8 cellular contexts compared by ENCODE assay signal in the genomic region with DNA sequence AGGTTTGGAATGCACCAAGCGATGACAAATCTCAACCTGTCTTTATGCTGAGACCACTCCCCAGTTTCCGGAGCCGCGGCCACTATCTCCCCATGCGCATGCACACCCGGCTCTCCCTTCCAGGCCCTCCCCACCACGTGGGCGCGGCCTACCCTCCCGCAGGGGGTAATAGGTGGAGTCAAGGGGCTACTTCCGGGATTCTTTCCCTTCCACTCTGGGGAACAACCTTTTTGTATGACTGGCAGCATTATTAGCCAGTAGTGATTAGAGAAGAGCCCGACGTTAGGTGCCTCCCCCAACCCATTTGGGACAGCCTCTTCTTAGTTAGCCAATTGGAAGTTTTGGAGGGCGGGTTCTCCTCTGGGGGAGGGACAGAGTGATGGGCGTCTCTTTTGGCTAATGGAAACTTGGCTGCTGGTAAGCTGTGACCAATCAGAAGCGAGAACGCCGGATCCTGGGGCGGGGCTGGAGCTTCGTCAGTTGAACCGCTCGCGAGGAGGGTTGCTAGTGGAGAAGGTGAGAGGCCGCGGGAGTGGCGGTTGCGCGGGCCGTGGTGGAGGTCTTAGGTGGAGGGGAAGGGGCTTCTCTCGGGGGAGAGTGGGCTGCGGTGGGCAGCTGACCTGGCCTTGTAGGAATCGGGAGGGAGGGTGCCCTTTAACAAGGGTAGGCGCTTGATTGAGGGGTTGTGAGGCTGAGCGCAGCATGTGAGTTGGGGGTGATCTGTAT. TPM values are rescaled to one million over a fixed set of nuclear protein-coding genes. Genes with fewer than 3 reads are reported as not detected.
A peak's percentile ranks its signal among the peaks of the same experiment; 100 is the strongest.
DNase-seq lines count a peak whose midpoint lies in the region; ATAC-seq, FAIRE-seq and TF ChIP-seq lines count a peak whose summit lies in the region.

A gene with protein sequence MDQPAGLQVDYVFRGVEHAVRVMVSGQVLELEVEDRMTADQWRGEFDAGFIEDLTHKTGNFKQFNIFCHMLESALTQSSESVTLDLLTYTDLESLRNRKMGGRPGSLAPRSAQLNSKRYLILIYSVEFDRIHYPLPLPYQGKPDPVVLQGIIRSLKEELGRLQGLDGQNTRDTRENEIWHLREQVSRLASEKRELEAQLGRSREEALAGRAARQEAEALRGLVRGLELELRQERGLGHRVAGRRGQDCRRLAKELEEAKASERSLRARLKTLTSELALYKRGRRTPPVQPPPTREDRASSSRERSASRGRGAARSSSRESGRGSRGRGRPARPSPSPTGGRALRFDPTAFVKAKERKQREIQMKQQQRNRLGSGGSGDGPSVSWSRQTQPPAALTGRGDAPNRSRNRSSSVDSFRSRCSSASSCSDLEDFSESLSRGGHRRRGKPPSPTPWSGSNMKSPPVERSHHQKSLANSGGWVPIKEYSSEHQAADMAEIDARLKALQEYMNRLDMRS (plus strand): TSS at position 479 of the 726 bp plus-strand sequence. CDS start 7,552 bp downstream, outside the sequence.

- peak; percentile 11 for FAIRE-seq in D721Med (lab: Jason Lieb, UNC)

- H3K27ac ChIP-seq in HUES64 (ENCODE audit: low read depth, low read length) (no peak within 1 kb of the TSS), OCI-LY1 (ENCODE audit: low read depth, low read length, poor library complexity, severe bottlenecking) (no peak within 1 kb of the TSS), epithelial cell of prostate (peak within 1 kb of the TSS; percentile 38)

- no peaks in the 10 kb centered on the region for H3F3A ChIP-seq in OCI-LY1 (ENCODE audit: insufficient read depth, low read length)

- H4K20me1 ChIP-seq in OCI-LY1 (ENCODE audit: insufficient read depth, low read length) = no peaks in the 10 kb centered on the region

- peak within 1 kb of the TSS; percentile 80 for H3K9ac ChIP-seq in HUES64 (ENCODE audit: low read depth, low read length)
- H3K9ac ChIP-seq in OCI-LY1 (ENCODE audit: low read length) = peak within 1 kb of the TSS; percentile 81

- no peak for TF ChIP-seq CTCF in D721Med (IDR thresholded peaks at IDR 0.05; ENCODE audit: insufficient read depth, missing control alignments)
- TF ChIP-seq CTCF in OCI-LY1 (IDR thresholded peaks at IDR 0.05; ENCODE audit: low read length) = no peak

- WGBS in HUES64 = under 1% methylated on average over 34 of the region's 34 CpGs

- peak; percentile 98 for DNase-seq in D721Med (ENCODE audit: insufficient read length, low spot score)
- DNase-seq in activated CD8-positive, alpha-beta memory T cell treated with anti-CD3 and anti-CD28 coated beads, Interleukin-2, amount 50 U/mL, for 4 hours = peak; percentile 92
- DNase-seq in epithelial cell of prostate (ENCODE audit: low read depth, low spot score) = peak; percentile 96
- DNase-seq in stimulated activated CD8-positive, alpha-beta memory T cell treated with anti-CD3 and anti-CD28 coated beads, Interleukin-4, amount 100 ng/mL, for 1 hour (ENCODE audit: low read depth in 2 of 2, low spot score in 1 of 2) = peak; percentile 87 to 90

- no peaks in the 10 kb centered on the region for H3K9me3 ChIP-seq in HUES64 (ENCODE audit: insufficient read depth, low read depth, low read length)
- no peaks in the 10 kb centered on the region for H3K9me3 ChIP-seq in OCI-LY1 (ENCODE audit: low read length)
- H3K9me3 ChIP-seq in mononuclear cell (ENCODE audit: low read depth, low read length) = no peaks in the 10 kb centered on the region

- peak within 1 kb of the TSS; percentile 79 for H3K4me2 ChIP-seq in OCI-LY1 (ENCODE audit: low read length)

- H3K4me1 ChIP-seq in HUES64 (ENCODE audit: insufficient read depth, low read length) (peaks cover 5% of the 10 kb centered on the region; the same call in 1 of the 2 replicates), OCI-LY1 (ENCODE audit: insufficient read depth, low read length, severe bottlenecking) (peaks cover 27% of the 10 kb centered on the region), mononuclear cell (ENCODE audit: insufficient read depth, low read length) (peaks cover 24% of the 10 kb centered on the region)

- H3K4me3 ChIP-seq in HUES64 (ENCODE audit: low read length) = peak within 1 kb of the TSS; percentile 98
- peak within 1 kb of the TSS; percentile 79 for H3K4me3 ChIP-seq in OCI-LY1 (ENCODE audit: low read depth, low read length, poor library complexity, severe bottlenecking)
- H3K4me3 ChIP-seq in mononuclear cell (ENCODE audit: low read length) = peak within 1 kb of the TSS; percentile 62

- H3K36me3 ChIP-seq in HUES64 (ENCODE audit: insufficient read depth, low read length) (peaks cover 7% of the 10 kb centered on the region; the same call in 1 of the 2 replicates), OCI-LY1 (ENCODE audit: insufficient read depth, low read length) (peaks cover 14% of the 10 kb centered on the region)

- no peaks in the 10 kb centered on the region for H3K27me3 ChIP-seq in HUES64 (ENCODE audit: insufficient read depth, low read length)
- no peaks in the 10 kb centered on the region for H3K27me3 ChIP-seq in OCI-LY1 (ENCODE audit: insufficient read depth, low read length)
- no peaks in the 10 kb centered on the region for H3K27me3 ChIP-seq in mononuclear cell (ENCODE audit: insufficient read depth, low read length)

- peak; percentile 97 for ATAC-seq in GM21515 (IDR thresholded peaks at IDR 0.05; ENCODE audit: unreplicated experiment)

- H2AFZ ChIP-seq in OCI-LY1 (ENCODE audit: low read length) = peak within 1 kb of the TSS; percentile 89

- H3K79me2 ChIP-seq in OCI-LY1 (ENCODE audit: insufficient read depth, low read length) = no peaks in the 10 kb centered on the region

- no peaks in the 10 kb centered on the region for H3K9me2 ChIP-seq in OCI-LY1 (ENCODE audit: low read depth, low read length)

RNA-seq across cellular contexts. Expression of the gene that starts here (rescaled TPM):
- 4.3 TPM for polyA plus RNA-seq in HUES64 (2013, experiment 1 of 2)
- 6.0 TPM for polyA plus RNA-seq in HUES64 (2013, experiment 2 of 2)
- 0.94 TPM for total RNA-seq in mononuclear cell
